Comparison of ENCODE assay signal across 9 cellular contexts in the genomic region with DNA sequence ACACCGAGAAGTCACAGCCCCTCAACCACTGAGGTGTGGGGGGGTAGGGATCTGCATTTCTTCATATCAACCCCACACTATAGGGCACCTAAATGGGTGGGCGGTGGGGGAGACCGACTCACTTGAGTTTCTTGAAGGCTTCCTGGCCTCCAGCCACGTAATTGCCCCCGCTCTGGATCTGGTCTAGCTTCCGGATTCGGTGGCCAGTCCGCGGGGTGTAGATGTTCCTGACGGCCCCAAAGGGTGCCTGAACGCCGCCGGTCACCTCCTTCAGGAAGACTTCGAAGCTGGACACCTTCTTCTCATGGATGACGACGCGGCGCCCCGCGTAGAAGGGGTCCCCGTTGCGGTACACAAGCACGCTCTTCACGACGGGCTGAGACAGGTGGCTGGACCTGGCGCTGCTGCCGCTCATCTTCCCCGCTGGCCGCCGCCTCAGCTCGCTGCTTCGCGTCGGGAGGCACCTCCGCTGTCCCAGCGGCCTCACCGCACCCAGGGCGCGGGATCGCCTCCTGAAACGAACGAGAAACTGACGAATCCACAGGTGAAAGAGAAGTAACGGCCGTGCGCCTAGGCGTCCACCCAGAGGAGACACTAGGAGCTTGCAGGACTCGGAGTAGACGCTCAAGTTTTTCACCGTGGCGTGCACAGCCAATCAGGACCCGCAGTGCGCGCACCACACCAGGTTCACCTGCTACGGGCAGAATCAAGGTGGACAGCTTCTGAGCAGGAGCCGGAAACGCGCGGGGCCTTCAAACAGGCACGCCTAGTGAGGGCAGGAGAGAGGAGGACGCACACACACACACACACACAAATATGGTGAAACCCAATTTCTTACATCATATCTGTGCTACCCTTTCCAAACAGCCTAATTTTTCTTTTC.
A peak's percentile ranks its signal among the peaks of the same experiment; 100 is the strongest.
DNase-seq lines count a peak whose midpoint lies in the region; ATAC-seq and FAIRE-seq lines count a peak whose summit lies in the region.
"Had no signal": no experiment of that assay in that cellular context is flagged by ENCODE, and none has a peak within 500 bp of the region (broad histone marks: within the 10 kb centered on the region; RNA-seq: fewer than 3 reads in every experiment).

Gene DCDC2, minus strand, starts transcription at position 724 of the 883 bp plus-strand sequence. Its CDS starts 309 bp downstream, at position 415.

- no peak for FAIRE-seq in RCC 7860 (lab: Jason Lieb, UNC)
- FAIRE-seq: colon had no signal

- ATAC-seq in GM21390 (IDR thresholded peaks at IDR 0.05; ENCODE audit: unreplicated experiment) (no peak), GM21515 (IDR thresholded peaks at IDR 0.05; ENCODE audit: unreplicated experiment) (no peak)

- peak; percentile 99 for DNase-seq in DMS53 (lab: John Stamatoyannopoulos, UW)
- peak; percentile 53 for DNase-seq in RCC 7860 (ENCODE audit: low spot score)
- DNase-seq in astrocyte of the hippocampus (ENCODE audit: low read depth, low spot score), result peak; percentile 18
- peak; percentile 15 for DNase-seq in iPS-NIHi7 (ENCODE audit: extremely low spot score)
- DNase-seq in stimulated activated CD4-positive, alpha-beta T cell treated with anti-CD3 and anti-CD28 coated beads, Interleukin-12 subunit alpha, Interleukin-12 subunit beta, amount 100 ng/mL, for 48 hours (ENCODE audit: low read depth in 2 of 3, low spot score in 1 of 3), result peak in 2 of 3 donors; percentile 0 to 5
- no peak for DNase-seq in NCI-H1436 (lab: John Stamatoyannopoulos, UW)
